25 cellular contexts compared by ENCODE assay signal in the genomic region with DNA sequence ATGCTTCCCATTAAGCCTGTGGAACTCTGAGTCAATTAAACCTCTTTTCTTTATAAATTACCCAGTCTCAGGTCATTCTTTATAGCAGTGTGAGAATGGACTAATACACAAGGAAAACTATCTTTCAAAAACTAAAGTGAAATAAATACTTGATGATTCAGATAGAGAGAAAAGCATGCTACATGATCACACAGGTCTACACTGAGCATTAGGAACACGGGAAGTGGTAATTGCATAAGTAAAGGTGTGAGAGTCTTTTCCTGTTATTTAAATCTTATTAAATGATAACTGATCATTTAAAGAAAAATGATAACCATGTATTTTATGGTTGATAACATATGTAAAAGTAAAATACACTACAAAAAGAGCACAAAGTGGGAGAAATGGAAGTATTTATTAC.
"Had no signal": no experiment of that assay in that cellular context is flagged by ENCODE, and none has a peak within 500 bp of the region (broad histone marks: within the 10 kb centered on the region; RNA-seq: fewer than 3 reads in every experiment).

No MANE protein-coding gene starts in this region.

- H3K27ac ChIP-seq: neural progenitor cell, ovary, parathyroid adenoma, psoas muscle, right lobe of liver, sigmoid colon, stomach, thoracic aorta, thyroid gland, tibial nerve, upper lobe of left lung, vagina had no signal

- DNase-seq: occipital lobe; ovary; posterior cingulate gyrus; psoas muscle; right cardiac atrium; right lobe of liver; sigmoid colon; small intestine; stimulated activated CD4-positive, alpha-beta T cell treated with anti-CD3 and anti-CD28 coated beads, Interleukin-15, amount 100 ng/mL, for 24 hours; stimulated activated CD4-positive, alpha-beta T cell treated with anti-CD3 and anti-CD28 coated beads, Interleukin-2, amount 100 ng/mL, for 24 hours; stimulated activated CD4-positive, alpha-beta T cell treated with anti-CD3 and anti-CD28 coated beads, Interleukin-2, amount 100 ng/mL, for 48 hours; stimulated activated CD4-positive, alpha-beta T cell treated with anti-CD3 and anti-CD28 coated beads, Interleukin-4, amount 100 ng/mL, for 24 hours; stimulated activated naive B cell treated with anti-CD40 and anti-IgM and Interleukin-4, amounts not matched to agents 10 μg/mL and 1 μg/mL and 100 μg/mL, for 72 hours; stimulated activated naive CD4-positive, alpha-beta T cell treated with Interleukin-2 at 50 U/mL for 16 hours; stomach; thyroid gland; trophoblast cell; upper lobe of left lung had no signal

- H3K4me2 ChIP-seq: neural progenitor cell had no signal

- H3K27me3 ChIP-seq: neural progenitor cell, ovary, right lobe of liver, sigmoid colon, stomach, thyroid gland, tibial nerve, upper lobe of left lung, vagina had no signal

- H3K4me1 ChIP-seq: neural progenitor cell, psoas muscle, right lobe of liver, stomach, thyroid gland, tibial nerve, upper lobe of left lung, vagina had no signal

- ATAC-seq: psoas muscle; right cardiac atrium; right lobe of liver; stimulated activated effector memory CD8-positive, alpha-beta T cell treated with anti-CD3 and anti-CD28 coated beads, Interleukin-12 subunit alpha, Interleukin-12 subunit beta, amount 100 ng/mL, for 72 hours; stimulated activated naive B cell treated with anti-CD40 and anti-IgM and Interleukin-4, amounts not matched to agents 10 μg/mL and 1 μg/mL and 100 μg/mL, for 72 hours had no signal

- H3K4me3 ChIP-seq: neural progenitor cell, ovary, psoas muscle, right lobe of liver, sigmoid colon, stomach, thoracic aorta, thyroid gland, tibial nerve, upper lobe of left lung, vagina had no signal

- H3K9ac ChIP-seq: neural progenitor cell, parathyroid adenoma had no signal

- FAIRE-seq: small intestine, urothelium cell line had no signal

- H3K79me2 ChIP-seq: parathyroid adenoma had no signal

- H3K9me3 ChIP-seq: ovary, psoas muscle, right lobe of liver, sigmoid colon, stomach, thoracic aorta, thyroid gland, tibial nerve, upper lobe of left lung, vagina had no signal

- H3K36me3 ChIP-seq: neural progenitor cell, ovary, right lobe of liver, sigmoid colon, stomach, thoracic aorta, thyroid gland, tibial nerve, upper lobe of left lung, vagina had no signal

- H2AFZ ChIP-seq: neural progenitor cell, parathyroid adenoma had no signal
